Comparison of ENCODE assay signal across 17 cellular contexts in the genomic region with DNA sequence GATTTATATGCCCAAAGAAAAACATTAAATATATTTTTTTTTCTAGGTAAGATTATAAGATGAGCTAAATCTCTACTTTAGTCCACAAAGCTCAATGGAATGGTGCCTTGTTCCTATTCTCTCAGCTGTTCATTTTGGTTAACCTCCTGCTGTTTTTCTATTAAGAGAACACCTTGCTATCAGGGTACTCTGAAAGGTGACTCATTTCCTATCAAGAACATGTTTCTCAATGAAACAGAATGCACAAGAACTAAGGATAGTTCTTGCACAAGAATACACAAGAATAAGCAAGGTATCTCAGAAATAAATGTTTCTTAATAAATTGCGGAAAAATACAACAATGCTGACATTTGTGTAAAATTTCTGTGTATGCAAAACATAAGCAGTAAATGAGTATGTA. TPM values are rescaled to one million over a fixed set of nuclear protein-coding genes. Genes with fewer than 3 reads are reported as not detected.
DNase-seq lines count a peak whose midpoint lies in the region; ATAC-seq, FAIRE-seq and TF ChIP-seq lines count a peak whose summit lies in the region.
"Had no signal": no experiment of that assay in that cellular context is flagged by ENCODE, and none has a peak within 500 bp of the region (broad histone marks: within the 10 kb centered on the region; RNA-seq: fewer than 3 reads in every experiment).

No MANE protein-coding gene starts in this region.

- H3K4me3 Mint-ChIP-seq in CD4-positive, CD25-positive, alpha-beta regulatory T cell = no peak overlapping the region
- H3K4me3 Mint-ChIP-seq in osteocyte (ENCODE audit: unreplicated experiment) (no peak overlapping the region), Calu3 (ENCODE audit: low read depth, unreplicated experiment) (no peak overlapping the region)
- H3K4me3 Mint-ChIP-seq: activated CD4-positive, alpha-beta T cell treated with anti-CD3 and anti-CD28 coated beads, Interleukin-2, amount 10 ng/mL, durations not matched to agents 7 days and 5 days; T-helper 17 cell had no signal

- ATAC-seq in CD4-positive, CD25-positive, alpha-beta regulatory T cell (ENCODE audit: low read depth in 2 of 2) = peak; percentile 60 to 62
- ATAC-seq: T-helper 17 cell had no signal

- H2AFZ ChIP-seq in keratinocyte (ENCODE audit: control insufficient read depth, low read length) = no peak overlapping the region

- H4K20me1 ChIP-seq in keratinocyte (ENCODE audit: control insufficient read depth, extremely low read depth, insufficient read depth, low read length) = no peaks in the 10 kb centered on the region
- H4K20me1 ChIP-seq: BLaER1 had no signal

- H3K9me1 ChIP-seq in keratinocyte (ENCODE audit: control insufficient read depth, extremely low read depth, insufficient read depth, low read length) = no peaks in the 10 kb centered on the region

- no peak for TF ChIP-seq CTCF in keratinocyte (optimal IDR thresholded peaks at IDR 0.05 in 1 of 3, IDR thresholded peaks at IDR 0.05 in 1 of 3, conservative IDR thresholded peaks at IDR 0.05 in 1 of 3; ENCODE audit: extremely low read depth in 1 of 3, insufficient read depth in 2 of 3, low read length in 3 of 3)
- no peak for TF ChIP-seq CTCF in osteocyte (IDR thresholded peaks at IDR 0.05)
- TF ChIP-seq CTCF in Calu3 (IDR thresholded peaks at IDR 0.05; ENCODE audit: unreplicated experiment) = no peak

- no peaks in the 10 kb centered on the region for H3K27me3 ChIP-seq in CD4-positive, CD25-positive, alpha-beta regulatory T cell (ENCODE audit: control insufficient read depth, insufficient read depth, low read length)
- no peaks in the 10 kb centered on the region for H3K27me3 ChIP-seq in keratinocyte (ENCODE audit: control insufficient read depth, extremely low read depth, insufficient read depth, low read length)
- H3K27me3 ChIP-seq: BLaER1 had no signal

- dilution Hi-C loops in keratinocyte (cut with MboI; ENCODE audit: extremely low pct_ligation_motif_present, low sequenced_read_pairs) = no loop called here

- peaks cover 58% of the 10 kb centered on the region for H3K36me3 ChIP-seq in CD4-positive, CD25-positive, alpha-beta regulatory T cell (ENCODE audit: control insufficient read depth, insufficient read depth, low read length)
- no peaks in the 10 kb centered on the region for H3K36me3 ChIP-seq in keratinocyte (ENCODE audit: control insufficient read depth in 2 of 2, extremely low read depth in 1 of 2, insufficient read depth in 2 of 2, low read length in 2 of 2)
- H3K36me3 ChIP-seq: BLaER1, prostate gland, thoracic aorta had no signal

- no TSS peak for BruUV-seq in Calu3 (replicated peaks; lab: Mats Ljungman, UMichigan)

- H3K9me3 ChIP-seq in CD4-positive, CD25-positive, alpha-beta regulatory T cell (ENCODE audit: control insufficient read depth in 2 of 2, low read length in 2 of 2) = no peaks in the 10 kb centered on the region
- no peaks in the 10 kb centered on the region for H3K9me3 ChIP-seq in keratinocyte (ENCODE audit: control insufficient read depth, low read depth, low read length)
- H3K9me3 ChIP-seq: BLaER1, prostate gland, thoracic aorta had no signal

- no peaks in the 10 kb centered on the region for H3K27me3 Mint-ChIP-seq in CD4-positive, CD25-positive, alpha-beta regulatory T cell
- H3K27me3 Mint-ChIP-seq in osteocyte (ENCODE audit: unreplicated experiment) (peaks cover 13% of the 10 kb centered on the region), Calu3 (ENCODE audit: unreplicated experiment) (no peaks in the 10 kb centered on the region)
- H3K27me3 Mint-ChIP-seq: activated CD4-positive, alpha-beta T cell treated with anti-CD3 and anti-CD28 coated beads, Interleukin-2, amount 10 ng/mL, durations not matched to agents 7 days and 5 days; T-helper 17 cell had no signal

- no peak overlapping the region for H3K9ac ChIP-seq in keratinocyte (ENCODE audit: control insufficient read depth, extremely low read depth, insufficient read depth, low read length)
- H3K9ac ChIP-seq: BLaER1 had no signal

- no peak overlapping the region for H3K27ac ChIP-seq in CD4-positive, CD25-positive, alpha-beta regulatory T cell (ENCODE audit: insufficient read depth, low read length, poor library complexity, severe bottlenecking)
- H3K27ac ChIP-seq in keratinocyte (ENCODE audit: control insufficient read depth, insufficient read depth, low read length) = peak overlapping the region; percentile 52
- H3K27ac ChIP-seq: BLaER1, prostate gland, thoracic aorta had no signal

- H3K9me3 Mint-ChIP-seq in CD4-positive, CD25-positive, alpha-beta regulatory T cell = no peaks in the 10 kb centered on the region
- H3K9me3 Mint-ChIP-seq in osteocyte (ENCODE audit: unreplicated experiment) (no peaks in the 10 kb centered on the region), Calu3 (ENCODE audit: low read depth, unreplicated experiment) (no peaks in the 10 kb centered on the region)
- H3K9me3 Mint-ChIP-seq: activated CD4-positive, alpha-beta T cell treated with anti-CD3 and anti-CD28 coated beads, Interleukin-2, amount 10 ng/mL, durations not matched to agents 7 days and 5 days had no signal

- H3K27ac Mint-ChIP-seq in CD4-positive, CD25-positive, alpha-beta regulatory T cell = peak overlapping the region in 1 of 3 donors; percentile 14
- no peak overlapping the region for H3K27ac Mint-ChIP-seq in osteocyte (ENCODE audit: unreplicated experiment)
- no peak overlapping the region for H3K27ac Mint-ChIP-seq in Calu3 (ENCODE audit: unreplicated experiment)
- H3K27ac Mint-ChIP-seq: activated CD4-positive, alpha-beta T cell treated with anti-CD3 and anti-CD28 coated beads, Interleukin-2, amount 10 ng/mL, durations not matched to agents 7 days and 5 days; T-helper 17 cell had no signal

- peaks cover 5% of the 10 kb centered on the region for H3K4me1 ChIP-seq in CD4-positive, CD25-positive, alpha-beta regulatory T cell (ENCODE audit: control insufficient read depth, insufficient read depth, low read length, poor library complexity, severe bottlenecking)
- H3K4me1 ChIP-seq in keratinocyte (ENCODE audit: control insufficient read depth, extremely low read depth, insufficient read depth, low read length) = peaks cover 19% of the 10 kb centered on the region
- H3K4me1 ChIP-seq: BLaER1, prostate gland had no signal

- peak overlapping the region; percentile 72 for H3K4me2 ChIP-seq in keratinocyte (ENCODE audit: control insufficient read depth, extremely low read depth, insufficient read depth, low read depth, low read length)
- H3K4me2 ChIP-seq: BLaER1 had no signal

- intact Hi-C loops in head of caudate nucleus (cut with DNase I) = no loop called here
- intact Hi-C loops in Calu3 (cut with micrococcal nuclease; ENCODE audit: unreplicated experiment) = no loop called here

- peaks cover 23 to 45% (median 30%) of the 10 kb centered on the region in 4 donors for H3K4me1 Mint-ChIP-seq in CD4-positive, CD25-positive, alpha-beta regulatory T cell
- peaks cover 4% of the 10 kb centered on the region for H3K4me1 Mint-ChIP-seq in osteocyte (ENCODE audit: unreplicated experiment)
- peaks cover 14% of the 10 kb centered on the region for H3K4me1 Mint-ChIP-seq in Calu3 (ENCODE audit: low read depth, unreplicated experiment)

- CTCF ChIA-PET in Calu3 (lab: Charles Lee) = no interaction called here

- H3K36me3 Mint-ChIP-seq in CD4-positive, CD25-positive, alpha-beta regulatory T cell = peaks cover 33% of the 10 kb centered on the region
- H3K36me3 Mint-ChIP-seq in osteocyte (ENCODE audit: unreplicated experiment) (no peaks in the 10 kb centered on the region), Calu3 (ENCODE audit: insufficient read depth, unreplicated experiment) (no peaks in the 10 kb centered on the region)

- FAIRE-seq in keratinocyte (lab: Jason Lieb, UNC) = peak; percentile 82

- DNase-seq in CD4-positive, CD25-positive, alpha-beta regulatory T cell = no peak
- DNase-seq in HCEC 1CT = peak; percentile 55
- peak; percentile 21 for DNase-seq in astrocyte of the hippocampus (ENCODE audit: low read depth, low spot score)
- DNase-seq in keratinocyte (ENCODE audit: low read depth, low spot score) = peak; percentile 56
- no peak for DNase-seq in osteocyte (ENCODE audit: extremely low spot score, unreplicated experiment)
- DNase-seq in globus pallidus (ENCODE audit: low spot score) = no peak
- DNase-seq in head of caudate nucleus = no peak
- DNase-seq in Calu3 = no peak
- DNase-seq: activated CD4-positive, alpha-beta T cell treated with anti-CD3 and anti-CD28 coated beads, Interleukin-2, amount 10 ng/mL, durations not matched to agents 7 days and 5 days; DND-41; NCI-H2081 treated with DMSO at 0.1 percent for 48 hours; NCI-H774; T-helper 17 cell had no signal

- H3K4me3 ChIP-seq in CD4-positive, CD25-positive, alpha-beta regulatory T cell (ENCODE audit: low read depth, low read length) = no peak overlapping the region
- H3K4me3 ChIP-seq in keratinocyte (ENCODE audit: control insufficient read depth in 2 of 3, extremely low read depth in 1 of 3, insufficient read depth in 2 of 3, low read depth in 1 of 3, low read length in 3 of 3) = peak overlapping the region in 1 of 3 experiments; percentile 62
- H3K4me3 ChIP-seq: BLaER1, prostate gland, thoracic aorta had no signal

- no peaks in the 10 kb centered on the region for H3K79me2 ChIP-seq in keratinocyte (ENCODE audit: control insufficient read depth, insufficient read depth, low read length)

RNA-seq across cellular contexts. Expression of a gene that starts 14.1 kb away (rescaled TPM):
- 8.8 TPM for total RNA-seq in CD4-positive, CD25-positive, alpha-beta regulatory T cell
- 10 to 100 TPM in 1 of 4 donors, 1 to 10 TPM in 3; 6.4 to 11.9 (median 7.9) TPM for polyA plus RNA-seq in CD4-positive, CD25-positive, alpha-beta regulatory T cell
- polyA plus RNA-seq in keratinocyte = 0.01 to 0.03 TPM (median 0.02 TPM) in 3 replicates
- polyA plus RNA-seq in keratinocyte (2011; ENCODE audit: low read depth) = not detected
- 0.01 TPM in 2 replicates for polyA plus RNA-seq in keratinocyte (2011; cell fraction: cytosol; rRNA removed)
- polyA plus RNA-seq in keratinocyte (2011; cell fraction: nucleus; rRNA removed) = 0.01 TPM in 1 of 2 replicates, not detected in the other
- polyA plus RNA-seq in keratinocyte (2012; ENCODE audit: low replicate concordance) = not detected in 2 replicates
- 0.06 TPM in 1 of 3 replicates, not detected in the others for polyA minus RNA-seq in keratinocyte
- polyA minus RNA-seq in keratinocyte (2011; cell fraction: cytosol; rRNA and poly(A)+ RNA removed) = not detected
- polyA minus RNA-seq in keratinocyte (2011; cell fraction: nucleus; rRNA and poly(A)+ RNA removed) = not detected in 2 replicates
- total RNA-seq in osteocyte (not detected in 2 replicates), Calu3 (2022) (not detected in 2 replicates)
- total RNA-seq: glomerular endothelial cell had no signal

Comparison
In these comparisons a context has a peak if more than half of its experiments do, and no peak if none do; other contexts are left out.
1. DNase-seq: peak in HCEC 1CT (single experiment), astrocyte of the hippocampus (single experiment) and keratinocyte (single experiment); none in CD4-positive, CD25-positive, alpha-beta regulatory T cell (0 of 3), osteocyte (single experiment), globus pallidus (single experiment), head of caudate nucleus (0 of 42) and Calu3 (single experiment).